8 cellular contexts compared by ENCODE assay signal in the genomic region with DNA sequence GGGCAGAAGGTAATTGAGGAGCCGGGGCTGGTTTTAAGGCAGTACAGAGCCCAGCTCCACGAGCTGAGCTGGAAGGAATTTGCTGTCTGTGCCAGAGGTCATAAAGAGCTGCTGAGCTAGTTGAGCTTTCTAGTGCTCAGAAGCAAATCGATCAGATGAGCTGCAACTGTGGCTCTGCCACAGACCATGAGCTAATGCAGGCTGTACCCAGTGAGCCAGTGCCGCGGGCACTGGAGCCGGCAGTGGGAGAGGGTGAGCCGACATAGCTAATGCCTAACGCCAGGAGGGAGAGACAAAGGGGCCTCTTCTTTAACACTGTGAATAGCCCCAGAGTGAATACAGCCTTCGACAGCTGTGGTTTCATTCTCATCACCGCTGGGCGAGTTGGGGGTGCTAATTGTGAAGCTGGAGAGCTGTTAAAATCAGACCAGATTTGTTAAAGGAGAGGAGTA.
DNase-seq lines count a peak whose midpoint lies in the region; ATAC-seq, FAIRE-seq and TF ChIP-seq lines count a peak whose summit lies in the region.

No MANE protein-coding gene starts in this region.

- no peaks in the 10 kb centered on the region for H3K9me3 Mint-ChIP-seq in brain

- H2AFZ ChIP-seq in keratinocyte (ENCODE audit: control insufficient read depth, low read length), result peak overlapping the region; percentile 50

- H3K27me3 ChIP-seq in keratinocyte (ENCODE audit: control insufficient read depth, extremely low read depth, insufficient read depth, low read length), result no peaks in the 10 kb centered on the region

- no peak overlapping the region for H3K9ac ChIP-seq in keratinocyte (ENCODE audit: control insufficient read depth, extremely low read depth, insufficient read depth, low read length)

- no peaks in the 10 kb centered on the region for H3K9me1 ChIP-seq in keratinocyte (ENCODE audit: control insufficient read depth, extremely low read depth, insufficient read depth, low read length)

- H3K9me3 ChIP-seq in keratinocyte (ENCODE audit: control insufficient read depth, low read depth, low read length), result no peaks in the 10 kb centered on the region

- H3K36me3 ChIP-seq in keratinocyte (ENCODE audit: control insufficient read depth in 2 of 2, extremely low read depth in 1 of 2, insufficient read depth in 2 of 2, low read length in 2 of 2), result no peaks in the 10 kb centered on the region

- peak overlapping the region; percentile 65 to 90 (median 79) for H3K4me3 Mint-ChIP-seq in brain

- no peaks in the 10 kb centered on the region for H3K36me3 Mint-ChIP-seq in brain

- peaks cover 17% of the 10 kb centered on the region for H3K4me1 ChIP-seq in keratinocyte (ENCODE audit: control insufficient read depth, extremely low read depth, insufficient read depth, low read length)

- no peak for ATAC-seq in GM21526 (IDR thresholded peaks at IDR 0.05; ENCODE audit: low FRiP score, unreplicated experiment)

- no peak overlapping the region for H3K4me3 ChIP-seq in keratinocyte (ENCODE audit: control insufficient read depth in 2 of 3, extremely low read depth in 1 of 3, insufficient read depth in 2 of 3, low read depth in 1 of 3, low read length in 3 of 3)

- no peaks in the 10 kb centered on the region for H4K20me1 ChIP-seq in keratinocyte (ENCODE audit: control insufficient read depth, extremely low read depth, insufficient read depth, low read length)

- no peaks in the 10 kb centered on the region for H3K27me3 Mint-ChIP-seq in brain

- H3K27ac Mint-ChIP-seq in brain, result peak overlapping the region; percentile 86 to 97 (median 93)

- no peaks in the 10 kb centered on the region for H3K79me2 ChIP-seq in keratinocyte (ENCODE audit: control insufficient read depth, insufficient read depth, low read length)

- no peak for TF ChIP-seq CTCF in brain (conservative IDR thresholded peaks at IDR 0.05)
- peak in 1 of 3 experiments; percentile 15 for TF ChIP-seq CTCF in keratinocyte (optimal IDR thresholded peaks at IDR 0.05 in 1 of 3, IDR thresholded peaks at IDR 0.05 in 1 of 3, conservative IDR thresholded peaks at IDR 0.05 in 1 of 3; ENCODE audit: extremely low read depth in 1 of 3, insufficient read depth in 2 of 3, low read length in 3 of 3)

- dilution Hi-C loops in keratinocyte (cut with MboI; ENCODE audit: extremely low pct_ligation_motif_present, low sequenced_read_pairs), result no loop called here

- DNase-seq in M059J (ENCODE audit: low read depth), result peak; percentile 74
- DNase-seq in keratinocyte (ENCODE audit: low read depth, low spot score), result no peak
- DNase-seq in substantia nigra (lab: John Stamatoyannopoulos, UW), result peak in 48 of 49 donors; percentile 16 to 82 (median 64)
- DNase-seq in SIG-M5 treated with dmso at 0.1 percent for 504 hours (lab: John Stamatoyannopoulos, UW; ENCODE audit: unreplicated experiment), result no peak
- DNase-seq in amniotic stem cell (lab: John Stamatoyannopoulos, UW), result no peak
- no peak for DNase-seq in activated CD4-positive, alpha-beta T cell treated with anti-CD3 and anti-CD28 coated beads, Interleukin-2, amount 50 U/mL, for 48 hours

- FAIRE-seq in keratinocyte (lab: Jason Lieb, UNC), result no peak

- H3K4me2 ChIP-seq in keratinocyte (ENCODE audit: control insufficient read depth, extremely low read depth, insufficient read depth, low read depth, low read length), result peak overlapping the region; percentile 50

- H3K27ac ChIP-seq in keratinocyte (ENCODE audit: control insufficient read depth, insufficient read depth, low read length), result no peak overlapping the region
- H3K27ac ChIP-seq in substantia nigra (ENCODE audit: low read depth, low read length, poor library complexity, severe bottlenecking), result peak overlapping the region; percentile 91

- peaks cover 49% of the 10 kb centered on the region for H3K4me1 Mint-ChIP-seq in brain

Comparison
In these comparisons a context has a peak if more than half of its experiments do, and no peak if none do; other contexts are left out.
1. DNase-seq: peak in M059J (single experiment) and substantia nigra (48 of 49); none in keratinocyte (single experiment), SIG-M5 treated with dmso at 0.1 percent for 504 hours (single experiment), amniotic stem cell (single experiment) and activated CD4-positive, alpha-beta T cell treated with anti-CD3 and anti-CD28 coated beads, Interleukin-2, amount 50 U/mL, for 48 hours (0 of 2).